4 cellular contexts compared by ENCODE assay signal in genomic region chr17:19474405-19474804, GRCh38.
A peak's percentile ranks its signal among the peaks of the same experiment; 100 is the strongest.
TF ChIP-seq lines count a peak whose summit lies in the region.

No MANE protein-coding gene starts in this region.

TF ChIP-seq in HEK293, 187 proteins besides CTCF, POLR2A, EP300 and RAD21:
- TF ChIP-seq ZNF121 (tag by site-specific recombination; IDR thresholded peaks at IDR 0.05): peak; percentile 48; the same call in 1 of the 2 replicates

TF ChIP-seq in WTC11, 78 proteins besides CTCF, POLR2A, EP300 and RAD21:
- TF ChIP-seq HMGA2 (CRISPR knock-in tag; IDR thresholded peaks at IDR 0.05): peak; percentile 67; the same call in 1 of the 2 replicates
- peak; percentile 85; the same call in 1 of the 2 replicates for TF ChIP-seq ZNF121 (CRISPR knock-in tag; IDR thresholded peaks at IDR 0.05)

TF ChIP-seq in K562, 482 proteins besides CTCF, POLR2A, EP300 and RAD21:
- TF ChIP-seq ZNF121 (CRISPR knock-in tag; conservative IDR thresholded peaks at IDR 0.05): peak; percentile 61

TF ChIP-seq in HepG2, 621 proteins besides CTCF, POLR2A, EP300 and RAD21:
- TF ChIP-seq ZNF121 (CRISPR knock-in tag; IDR thresholded peaks at IDR 0.05): peak; percentile 37; the same call in 1 of the 2 replicates
